Comparison of ENCODE assay signal across 1 cellular context in genomic region chr14:104752735-104753527, GRCh38.
TF ChIP-seq lines count a peak whose summit lies in the region.

SIVA1 (plus strand) TSS chr14:104753147; CDS start chr14:104753202, 55 bp downstream.

TF ChIP-seq in GM12878, 131 proteins besides CTCF, POLR2A, EP300 and RAD21 (continued from another document):
- TF ChIP-seq BCL3 (IDR thresholded peaks at IDR 0.05; ENCODE audit: borderline replicate concordance, insufficient read depth, low read depth, low read length, poor library complexity, severe bottlenecking) = no peak
